Comparison of ENCODE assay signal across 1 cellular context in genomic region chr7:105876964-105877601, GRCh38.
TF ChIP-seq lines count a peak whose summit lies in the region.

No MANE protein-coding gene starts in this region.

TF ChIP-seq in HepG2, 621 proteins besides CTCF, POLR2A, EP300 and RAD21 (continued from another document and continues in another):
- TF ChIP-seq GMEB2 (CRISPR knock-in tag; IDR thresholded peaks at IDR 0.05; ENCODE audit: low read depth) (no peak), PHF21A (CRISPR knock-in tag; IDR thresholded peaks at IDR 0.05) (peak; percentile 68; the same call in 1 of the 2 replicates), ZMYM4 (CRISPR knock-in tag; IDR thresholded peaks at IDR 0.05) (peak; percentile 41; the same call in 1 of the 2 replicates), ATF2 (CRISPR knock-in tag; IDR thresholded peaks at IDR 0.05) (no peak), TEF (CRISPR knock-in tag; IDR thresholded peaks at IDR 0.05) (no peak), NFYC (CRISPR knock-in tag; IDR thresholded peaks at IDR 0.05) (no peak), ZNF143 (CRISPR knock-in tag; IDR thresholded peaks at IDR 0.05) (no peak), BATF2 (CRISPR knock-in tag; IDR thresholded peaks at IDR 0.05) (no peak), ZNF780A (CRISPR knock-in tag; IDR thresholded peaks at IDR 0.05) (no peak), DMTF1 (CRISPR knock-in tag; IDR thresholded peaks at IDR 0.05) (no peak), ZNF773 (CRISPR knock-in tag; IDR thresholded peaks at IDR 0.05; ENCODE audit: borderline replicate concordance) (no peak), FOXC1 (CRISPR knock-in tag; IDR thresholded peaks at IDR 0.05; ENCODE audit: borderline replicate concordance) (peak; percentile 41; the same call in 1 of the 2 replicates), ETV5 (CRISPR knock-in tag; IDR thresholded peaks at IDR 0.05; ENCODE audit: borderline replicate concordance) (no peak; the same call in 1 of the 2 replicates), ZNF501 (CRISPR knock-in tag; IDR thresholded peaks at IDR 0.05) (peak; percentile 47; the same call in 1 of the 2 replicates), ZSCAN5A (CRISPR knock-in tag; IDR thresholded peaks at IDR 0.05; ENCODE audit: borderline replicate concordance) (no peak), ARID4A (CRISPR knock-in tag; IDR thresholded peaks at IDR 0.05; ENCODE audit: borderline replicate concordance) (peak; percentile 54; the same call in 1 of the 2 replicates), ZNF232 (CRISPR knock-in tag; IDR thresholded peaks at IDR 0.05; ENCODE audit: borderline replicate concordance) (no peak), ZSCAN25 (CRISPR knock-in tag; IDR thresholded peaks at IDR 0.05) (no peak), RNF2 (conservative IDR thresholded peaks at IDR 0.05; ENCODE audit: low read depth) (no peak), ZNF543 (CRISPR knock-in tag; IDR thresholded peaks at IDR 0.05) (0 out of 2 replicates have a peak, but pooled peaks have one; percentile 65), PAXIP1 (CRISPR knock-in tag; conservative IDR thresholded peaks at IDR 0.05) (peak; percentile 65), ATRX (CRISPR knock-in tag; IDR thresholded peaks at IDR 0.05; ENCODE audit: borderline replicate concordance) (no peak), NFKBIZ (CRISPR knock-in tag; IDR thresholded peaks at IDR 0.05) (no peak), FOXA1 (IDR thresholded peaks at IDR 0.05) (no peak), FOXA1 (CRISPR knock-in tag; IDR thresholded peaks at IDR 0.05) (0 out of 2 replicates have a peak, but pooled peaks have one; percentile 8), ZKSCAN1 (IDR thresholded peaks at IDR 0.05; ENCODE audit: low read length) (no peak), KDM6A (CRISPR knock-in tag; IDR thresholded peaks at IDR 0.05; ENCODE audit: low read depth) (no peak; the same call in 1 of the 2 replicates), ZNF772 (CRISPR knock-in tag; IDR thresholded peaks at IDR 0.05) (no peak), ZNF598 (CRISPR knock-in tag; IDR thresholded peaks at IDR 0.05; ENCODE audit: borderline replicate concordance) (no peak), PHB2 (IDR thresholded peaks at IDR 0.05; ENCODE audit: partially characterized antibody) (no peak), ZNF207 (IDR thresholded peaks at IDR 0.05; ENCODE audit: borderline replicate concordance) (no peak), AGO2 (optimal IDR thresholded peaks at IDR 0.05; ENCODE audit: low read depth, low read length) (peak; percentile 40), CREM (IDR thresholded peaks at IDR 0.05) (no peak), CREM (CRISPR knock-in tag; IDR thresholded peaks at IDR 0.05) (no peak), ZSCAN22 (CRISPR knock-in tag; IDR thresholded peaks at IDR 0.05) (no peak), DZIP1 (CRISPR knock-in tag; IDR thresholded peaks at IDR 0.05) (no peak), RBM22 (optimal IDR thresholded peaks at IDR 0.05; ENCODE audit: low read length) (no peak), IKZF5 (CRISPR knock-in tag; IDR thresholded peaks at IDR 0.05) (0 out of 2 replicates have a peak, but pooled peaks have one; percentile 23), CENPT (CRISPR knock-in tag; IDR thresholded peaks at IDR 0.05; ENCODE audit: low read depth) (no peak), FOSL1 (CRISPR knock-in tag; IDR thresholded peaks at IDR 0.05; ENCODE audit: borderline replicate concordance) (no peak), RXRA (CRISPR knock-in tag; IDR thresholded peaks at IDR 0.05) (peak; percentile 70; the same call in 1 of the 2 replicates), ZSCAN21 (CRISPR knock-in tag; IDR thresholded peaks at IDR 0.05; ENCODE audit: borderline replicate concordance) (no peak; the same call in 1 of the 2 replicates), ZNF678 (CRISPR knock-in tag; IDR thresholded peaks at IDR 0.05) (no peak), ZNF569 (CRISPR knock-in tag; IDR thresholded peaks at IDR 0.05; ENCODE audit: borderline replicate concordance) (no peak)
